7 cellular contexts compared by ENCODE assay signal in the genomic region with DNA sequence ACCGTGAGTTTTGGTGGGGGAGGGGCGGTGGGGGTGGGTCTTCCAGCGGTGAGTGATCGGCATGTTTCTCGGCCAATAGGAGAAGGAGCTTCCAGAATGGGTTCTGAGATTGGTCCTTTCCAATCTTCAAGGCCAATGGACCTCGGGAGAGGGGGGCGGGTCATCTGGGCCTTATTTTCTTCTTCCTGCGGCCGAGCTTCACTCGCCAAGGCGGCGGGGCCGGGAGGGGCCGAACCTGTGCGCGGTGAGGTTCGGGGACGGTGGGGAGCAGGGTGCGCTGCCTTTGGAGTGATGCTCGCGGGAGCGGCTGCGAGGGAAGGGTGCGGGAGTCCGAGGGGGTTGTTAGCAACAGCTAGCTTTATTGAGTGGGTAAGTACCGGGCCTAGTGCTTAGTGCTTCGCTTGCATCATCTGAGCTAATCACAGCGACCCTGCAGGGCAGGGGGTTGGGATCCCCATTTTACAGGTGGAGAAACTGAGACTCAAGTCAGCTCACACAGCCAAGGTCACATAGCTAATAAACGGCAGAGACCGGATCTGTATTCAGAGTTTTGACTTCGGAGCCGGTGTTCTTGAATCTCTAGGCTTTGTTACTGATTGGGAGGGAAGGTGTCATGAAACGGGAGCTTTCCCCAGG. TPM values are rescaled to one million over a fixed set of nuclear protein-coding genes. Genes with fewer than 3 reads are reported as not detected.
DNase-seq lines count a peak whose midpoint lies in the region; ATAC-seq, FAIRE-seq and TF ChIP-seq lines count a peak whose summit lies in the region.

No MANE protein-coding gene starts in this region.

- CTCF ChIA-PET in GM12878 (lab: Yijun Ruan, JAX), result interaction anchor here (0.7 to 8.3 kb wide), 9 partner anchors 15 to 398 kb away, joined by 3 to 95 read pairs (median 4); a partner anchor contains a TSS

- H3K4me2 ChIP-seq in GM12878 (ENCODE audit: control insufficient read depth, insufficient read depth), result peak overlapping the region; percentile 78

- no TSS peak for BruUV-seq in GM12878 (replicated peaks; lab: Mats Ljungman, UMichigan)

- DNase-seq in NCI-H1930 (lab: John Stamatoyannopoulos, UW) (peak; percentile 92 to 95), T-helper 22 cell (ENCODE audit: low read depth) (peak; percentile 86), GM12878 (ENCODE audit: low read depth, low spot score) (peak; percentile 83), iPS DF 19.7 (ENCODE audit: low read depth, low spot score) (peak; percentile 90), sciatic nerve (ENCODE audit: low spot score) (peak; percentile 96)

- TF ChIP-seq POLR2A in GM12878 (IDR thresholded peaks at IDR 0.05; ENCODE audit: low read depth, low read length), result peak; percentile 100

- TF ChIP-seq CTCF in GM12878 (IDR thresholded peaks at IDR 0.05 in 2 of 3, conservative IDR thresholded peaks at IDR 0.05 in 1 of 3; ENCODE audit: control insufficient read depth in 2 of 3, extremely low read depth in 1 of 3, insufficient read depth in 1 of 3, low read depth in 3 of 3, low read length in 3 of 3), result no peak

- TF ChIP-seq RAD21 in GM12878 (IDR thresholded peaks at IDR 0.05; ENCODE audit: insufficient read depth, low read depth, low read length), result no peak

- no peak for TF ChIP-seq EP300 in GM12878 (IDR thresholded peaks at IDR 0.05; ENCODE audit: borderline replicate concordance in 1 of 2, control insufficient read depth in 1 of 2, low read depth in 2 of 2, low read length in 2 of 2)

- peak overlapping the region; percentile 73 for H3K9ac ChIP-seq in GM12878 (ENCODE audit: control insufficient read depth, insufficient read depth, low read length)

- H3K4me1 ChIP-seq in GM12878 (ENCODE audit: control insufficient read depth, insufficient read depth, low read length), result peaks cover 10% of the 10 kb centered on the region

- RAD21 ChIA-PET in GM12878 (lab: Charles Lee; ENCODE audit: unreplicated experiment), result interaction anchor here (0.9 to 6.1 kb wide), 17 partner anchors 14 to 1081 kb away, joined by 3 to 96 read pairs (median 3); a partner anchor contains a TSS

- peak; percentile 36 for ATAC-seq in GM18508 (IDR thresholded peaks at IDR 0.05; ENCODE audit: insufficient read depth, unreplicated experiment)
- peak; percentile 57 for ATAC-seq in HG02973 (IDR thresholded peaks at IDR 0.05; ENCODE audit: unreplicated experiment)
- peak; percentile 87 for ATAC-seq in GM12878
- ATAC-seq in sciatic nerve, result peak; percentile 95

- H2AFZ ChIP-seq in GM12878 (ENCODE audit: control insufficient read depth, low read depth, low read length), result peak overlapping the region; percentile 96

- WGBS in GM12878 (ENCODE audit: insufficient coverage, insufficient replicate concordance, low lambda C conversion rate, missing lambda C conversion rate), result 1% methylated on average over 26 of the region's 33 CpGs

- H3K36me3 ChIP-seq in GM12878 (ENCODE audit: control insufficient read depth in 2 of 2, insufficient read depth in 2 of 2, low read length in 1 of 2), result peaks cover 3 to 11% of the 10 kb centered on the region in 2 experiments; a peak in 3 of 4 replicates

- SMC1A ChIA-PET in GM12878 (lab: Charles Lee; ENCODE audit: uncharacterized antibody, unreplicated experiment), result interaction anchor here (0.5 to 2.0 kb wide), 18 partner anchors 9 to 498 kb away, joined by 3 to 8 read pairs (median 4); a partner anchor contains a TSS

- POLR2A ChIA-PET in GM12878 (lab: Charles Lee), result interaction anchor here (0.6 to 5.7 kb wide), 32 partner anchors 10 to 884 kb away, joined by 3 to 37 read pairs (median 3); a partner anchor contains a TSS

- no peaks in the 10 kb centered on the region for H3K9me3 ChIP-seq in GM12878 (replicated peaks; ENCODE audit: control insufficient read depth, insufficient read depth, low read length)

- H3K27ac ChIP-seq in GM12878 (ENCODE audit: control insufficient read depth, insufficient read depth), result peak overlapping the region; percentile 85

- no peak for FAIRE-seq in GM12878 (lab: Jason Lieb, UNC)

- H3K79me2 ChIP-seq in GM12878 (ENCODE audit: control insufficient read depth, insufficient read depth, low read length), result peaks cover 34% of the 10 kb centered on the region

- intact Hi-C loops in GM12878 (cut with micrococcal nuclease; ENCODE audit: unreplicated experiment) (loop anchor here (2.0 to 10.0 kb wide), 3 partner anchors 56 to 426 kb away; a partner anchor contains a TSS), sciatic nerve (cut with DNase I) (loop anchor here (10.0 kb wide), 1 partner anchor 126 kb away; no protein-coding TSS in a partner anchor)

- H4K20me1 ChIP-seq in GM12878 (ENCODE audit: control insufficient read depth, insufficient read depth), result no peaks in the 10 kb centered on the region

- peak overlapping the region; percentile 98 for H3K4me3 ChIP-seq in GM12878

- no peaks in the 10 kb centered on the region for H3K27me3 ChIP-seq in GM12878 (replicated peaks in 1 of 2; ENCODE audit: control insufficient read depth in 2 of 2, insufficient read depth in 2 of 2, low read length in 1 of 2)

- in situ Hi-C loops in GM12878 (cut with MboI), result no loop called here

TF ChIP-seq in GM12878, 131 proteins besides CTCF, POLR2A, EP300 and RAD21 (continues in another document):
- no peak for TF ChIP-seq MXI1 (IDR thresholded peaks at IDR 0.05; ENCODE audit: low read depth, low read length)
- TF ChIP-seq CHD2 (IDR thresholded peaks at IDR 0.05; ENCODE audit: borderline replicate concordance, low read depth, low read length), result peak; percentile 77; the same call in 1 of the 2 replicates
- peak; percentile 50 for TF ChIP-seq HCFC1 (IDR thresholded peaks at IDR 0.05; ENCODE audit: low read length)
- peak; percentile 69 for TF ChIP-seq FOS (IDR thresholded peaks at IDR 0.05; ENCODE audit: borderline replicate concordance, extremely low read depth, insufficient read length)
- TF ChIP-seq NR2F1 (conservative IDR thresholded peaks at IDR 0.05), result no peak
- TF ChIP-seq BHLHE40 (IDR thresholded peaks at IDR 0.05; ENCODE audit: borderline replicate concordance in 1 of 2, low read depth in 2 of 2, low read length in 1 of 2), result no peak
- TF ChIP-seq RUNX3 (IDR thresholded peaks at IDR 0.05; ENCODE audit: low read length), result peak; percentile 54; the same call in 1 of the 2 replicates
- TF ChIP-seq, protein P1, sequence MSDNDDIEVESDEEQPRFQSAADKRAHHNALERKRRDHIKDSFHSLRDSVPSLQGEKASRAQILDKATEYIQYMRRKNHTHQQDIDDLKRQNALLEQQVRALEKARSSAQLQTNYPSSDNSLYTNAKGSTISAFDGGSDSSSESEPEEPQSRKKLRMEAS (IDR thresholded peaks at IDR 0.05; ENCODE audit: low read depth, low read length), result peak; percentile 7; the same call in 1 of the 2 replicates
- no peak for TF ChIP-seq HDGF (IDR thresholded peaks at IDR 0.05)
- peak in 1 of 2 experiments; percentile 57; a peak in 3 of 4 replicates for TF ChIP-seq IKZF2 (IDR thresholded peaks at IDR 0.05)
- peak; percentile 64; the same call in 1 of the 2 replicates for TF ChIP-seq RB1 (IDR thresholded peaks at IDR 0.05; ENCODE audit: borderline replicate concordance)

RNA-seq across cellular contexts. Expression of a gene that starts 0.5 kb away (rescaled TPM):
- 67.5 and 69.5 TPM in 2 replicates for total RNA-seq in GM12878 (2013; cell fraction: nucleolus; rRNA removed)
- total RNA-seq in GM12878 (2014; rRNA removed) (14.7 and 15.4 TPM in 2 replicates), GM12878 (2014; rRNA removed; fragmentation: Illumina TruSeq; extraction: Trizol) (15.6 and 16.6 TPM in 2 replicates), GM12878 (2021) (26.1 and 27.4 TPM in 2 replicates), sciatic nerve (41.0 TPM)
- polyA plus RNA-seq in GM12878 (2011; ENCODE audit: low read depth), result 12.1 TPM
- polyA plus RNA-seq in GM12878 (2011; rRNA removed) (16.0 and 19.2 TPM in 2 replicates), GM12878 (2014; fragmentation: Illumina TruSeq; extraction: Trizol) (22.3 and 23.2 TPM in 2 replicates), GM12878 (2014; fragmentation: Nextera tagmentation; extraction: Ambion mirVana) (1 to 10 TPM; 3.7 to 5.5 TPM), GM12878 (2014; rRNA removed) (15.4 and 15.6 TPM in 2 replicates), GM12878 (2016; fragmentation: Nextera tagmentation; extraction: Ambion mirVana) (10 to 100 TPM; 16.1 to 18.9 TPM)
- polyA plus RNA-seq in GM12878 (2011; cell fraction: cytosol; rRNA removed), result 14.7 and 17.4 TPM in 2 replicates
- 18.0 and 22.6 TPM in 2 replicates for polyA plus RNA-seq in GM12878 (2011; cell fraction: nucleus; rRNA removed)
- polyA plus RNA-seq in GM12878 (2012), result 14.2 and 17.3 TPM in 2 replicates
- 20.9 and 36.7 TPM in 2 replicates for polyA minus RNA-seq in GM12878 (2011; rRNA and poly(A)+ RNA removed)
- polyA minus RNA-seq in GM12878 (2011; cell fraction: cytosol; rRNA and poly(A)+ RNA removed), result 7.2 and 12.6 TPM in 2 replicates
- 13.7 and 21.6 TPM in 2 replicates for polyA minus RNA-seq in GM12878 (2011; cell fraction: nucleus; rRNA and poly(A)+ RNA removed)

RNA-seq across cellular contexts. Expression of a gene that starts 56.9 kb away (rescaled TPM):
- 84.0 and 84.4 TPM in 2 replicates for total RNA-seq in GM12878 (2013; cell fraction: nucleolus; rRNA removed)
- 12.5 and 14.1 TPM in 2 replicates for total RNA-seq in GM12878 (2014; rRNA removed)
- total RNA-seq in GM12878 (2014; rRNA removed; fragmentation: Illumina TruSeq; extraction: Trizol), result 10.3 and 11.6 TPM in 2 replicates
- total RNA-seq in GM12878 (2021), result 14.7 and 19.3 TPM in 2 replicates
- 4.3 TPM for polyA plus RNA-seq in GM12878 (2011; ENCODE audit: low read depth)
- polyA plus RNA-seq in GM12878 (2011; rRNA removed), result 4.1 and 5.1 TPM in 2 replicates
- polyA plus RNA-seq in GM12878 (2011; cell fraction: cytosol; rRNA removed), result 7.2 and 7.3 TPM in 2 replicates
- 19.0 and 19.8 TPM in 2 replicates for polyA plus RNA-seq in GM12878 (2011; cell fraction: nucleus; rRNA removed)
- polyA plus RNA-seq in GM12878 (2012), result 8.5 and 9.6 TPM in 2 replicates
- polyA plus RNA-seq in GM12878 (2014; fragmentation: Illumina TruSeq; extraction: Trizol), result 11.6 and 12.4 TPM in 2 replicates
- polyA plus RNA-seq in GM12878 (2014; fragmentation: Nextera tagmentation; extraction: Ambion mirVana), result 1 to 10 TPM; 1.2 to 2.2 TPM
- 10.3 and 13.0 TPM in 2 replicates for polyA plus RNA-seq in GM12878 (2014; rRNA removed)
- 10 to 100 TPM; 12.2 to 15.8 TPM for polyA plus RNA-seq in GM12878 (2016; fragmentation: Nextera tagmentation; extraction: Ambion mirVana)
- 10.5 and 13.4 TPM in 2 replicates for polyA minus RNA-seq in GM12878 (2011; rRNA and poly(A)+ RNA removed)
- polyA minus RNA-seq in GM12878 (2011; cell fraction: cytosol; rRNA and poly(A)+ RNA removed), result 3.7 and 4.1 TPM in 2 replicates
- 11.1 and 21.0 TPM in 2 replicates for polyA minus RNA-seq in GM12878 (2011; cell fraction: nucleus; rRNA and poly(A)+ RNA removed)
- 35.8 TPM for total RNA-seq in sciatic nerve

Comparison
In these comparisons a context has a peak if more than half of its experiments do, and no peak if none do; other contexts are left out.
1. Peak in every context shown above with its lines: DNase-seq, ATAC-seq, H3K4me3 ChIP-seq and H3K27ac ChIP-seq.
2. ATAC-seq: peak in every context shown above with its lines; median percentile 95 in sciatic nerve; 87 in GM12878; 57 in HG02973; 36 in GM18508.